In genomic region chr7:149261321-149261828, GRCh38 we compare ENCODE assay signal across 8 cellular contexts. TPM values are rescaled to one million over a fixed set of nuclear protein-coding genes. Genes with fewer than 3 reads are reported as not detected.
DNase-seq lines count a peak whose midpoint lies in the region; ATAC-seq and TF ChIP-seq lines count a peak whose summit lies in the region.

No MANE protein-coding gene starts in this region.

- peak; percentile 39 for DNase-seq in NCI-H748 (lab: John Stamatoyannopoulos, UW; ENCODE audit: unreplicated experiment)
- DNase-seq in NCI-H748 treated with DMSO at 0.1 percent for 48 hours (lab: John Stamatoyannopoulos, UW): no peak
- peak; percentile 47 to 57 for DNase-seq in activated CD4-positive, alpha-beta T cell treated with anti-CD3 and anti-CD28 coated beads, Interleukin-2, amount 50 U/mL, for 48 hours
- DNase-seq in foreskin keratinocyte: peak in 1 of 2 donors; percentile 74
- DNase-seq in pons (ENCODE audit: low spot score): peak; percentile 45
- DNase-seq in SK-N-DZ (ENCODE audit: low spot score): no peak

- ATAC-seq in HG03097 (IDR thresholded peaks at IDR 0.05; ENCODE audit: low FRiP score, unreplicated experiment): peak; percentile 8
- ATAC-seq in foreskin keratinocyte: peak; percentile 68
- no peak for ATAC-seq in HG02763 (IDR thresholded peaks at IDR 0.05; ENCODE audit: unreplicated experiment)

- no peak for TF ChIP-seq CTCF in foreskin keratinocyte (conservative IDR thresholded peaks at IDR 0.05)

- H3K27me3 ChIP-seq in foreskin keratinocyte: no peaks in the 10 kb centered on the region

- H3K27ac ChIP-seq in foreskin keratinocyte: peak overlapping the region; percentile 94

- H3K4me1 ChIP-seq in foreskin keratinocyte: peaks cover 16% of the 10 kb centered on the region

RNA-seq across cellular contexts. Expression of gene ZNF783, which starts 0.6 kb away (rescaled TPM):
- total RNA-seq in foreskin keratinocyte: 7.4 and 7.5 TPM in 2 replicates
- 3.6 and 4.0 TPM in 2 replicates for polyA plus RNA-seq in foreskin keratinocyte
- 7.7 and 11.0 TPM in 2 replicates for polyA plus RNA-seq in SK-N-DZ (2014; cell fraction: cytosol; rRNA removed)
- polyA plus RNA-seq in SK-N-DZ (2014; cell fraction: nucleus; rRNA removed): 25.7 and 30.0 TPM in 2 replicates

RNA-seq across cellular contexts. Expression of gene ZNF212, which starts 21.9 kb away (rescaled TPM):
- 7.2 and 7.5 TPM in 2 replicates for total RNA-seq in foreskin keratinocyte
- 6.1 and 6.5 TPM in 2 replicates for polyA plus RNA-seq in foreskin keratinocyte
- 8.2 and 8.3 TPM in 2 replicates for polyA plus RNA-seq in SK-N-DZ (2014; cell fraction: cytosol; rRNA removed)
- 11.1 and 15.4 TPM in 2 replicates for polyA plus RNA-seq in SK-N-DZ (2014; cell fraction: nucleus; rRNA removed)

Comparison
In these comparisons a context has a peak if more than half of its experiments do, and no peak if none do; other contexts are left out.
1. DNase-seq: peak in NCI-H748 (single experiment), activated CD4-positive, alpha-beta T cell treated with anti-CD3 and anti-CD28 coated beads, Interleukin-2, amount 50 U/mL, for 48 hours (2 of 2) and pons (single experiment); none in NCI-H748 treated with DMSO at 0.1 percent for 48 hours (single experiment) and SK-N-DZ (single experiment).